ENCODE assay signal across 1 cellular context in the genomic region with DNA sequence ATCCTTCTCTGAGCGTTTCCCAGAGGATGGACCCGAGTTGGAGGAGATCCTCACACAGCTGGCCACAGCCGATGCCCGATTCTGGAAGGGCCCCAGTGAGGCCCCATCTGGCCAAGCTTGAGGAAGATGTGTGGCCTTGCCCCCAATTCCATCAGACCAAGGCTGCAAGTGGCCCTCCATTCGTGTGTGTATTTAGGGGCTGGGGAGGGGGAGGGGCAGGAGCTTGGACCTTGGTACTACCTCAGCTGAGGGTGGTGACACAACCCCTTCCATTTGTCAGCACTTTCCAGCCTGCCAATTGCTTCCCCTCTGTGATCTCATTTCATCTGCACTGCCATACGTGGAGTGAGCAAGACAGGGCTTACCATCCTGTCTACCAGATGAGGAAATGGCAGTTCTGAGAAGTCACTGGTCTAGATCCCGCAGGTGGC.
TF ChIP-seq lines count a peak whose summit lies in the region.

No MANE protein-coding gene starts in this region.

TF ChIP-seq in HepG2, 621 proteins besides CTCF, POLR2A, EP300 and RAD21 (continued from another document):
- TF ChIP-seq HOMEZ (CRISPR knock-in tag; IDR thresholded peaks at IDR 0.05; ENCODE audit: low read depth) (no peak), HOXA3 (CRISPR knock-in tag; IDR thresholded peaks at IDR 0.05) (peak; percentile 59; the same call in 1 of the 2 replicates), ARNT2 (CRISPR knock-in tag; IDR thresholded peaks at IDR 0.05; ENCODE audit: low read depth) (no peak), IRX3 (CRISPR knock-in tag; IDR thresholded peaks at IDR 0.05; ENCODE audit: borderline replicate concordance, low read depth) (no peak), SOX13 (IDR thresholded peaks at IDR 0.05) (no peak), SOX13 (CRISPR knock-in tag; conservative IDR thresholded peaks at IDR 0.05 in 1 of 2, IDR thresholded peaks at IDR 0.05 in 1 of 2) (no peak), ZNF263 (CRISPR knock-in tag; IDR thresholded peaks at IDR 0.05) (no peak), TSC22D2 (CRISPR knock-in tag; IDR thresholded peaks at IDR 0.05; ENCODE audit: borderline replicate concordance) (no peak), CBX1 (IDR thresholded peaks at IDR 0.05; ENCODE audit: low read depth) (no peak), MAFK (conservative IDR thresholded peaks at IDR 0.05 in 1 of 2, IDR thresholded peaks at IDR 0.05 in 1 of 2; ENCODE audit: low read length in 2 of 2) (peak; percentile 50 to 57; a peak in 3 of 4 replicates), HNF4G (IDR thresholded peaks at IDR 0.05; ENCODE audit: borderline replicate concordance, low read depth, low read length) (peak; percentile 70), HNF4G (CRISPR knock-in tag; IDR thresholded peaks at IDR 0.05; ENCODE audit: borderline replicate concordance, low read depth) (no peak), HNF4A (CRISPR knock-in tag; IDR thresholded peaks at IDR 0.05) (peak; percentile 73), HDAC1 (CRISPR knock-in tag; IDR thresholded peaks at IDR 0.05) (0 out of 2 replicates have a peak, but pooled peaks have one; percentile 46), ZNF431 (CRISPR knock-in tag; IDR thresholded peaks at IDR 0.05; ENCODE audit: borderline replicate concordance, low read depth) (no peak), TFAP4 (IDR thresholded peaks at IDR 0.05; ENCODE audit: borderline replicate concordance, low read depth) (peak; percentile 82; the same call in 1 of the 2 replicates), NFAT5 (CRISPR knock-in tag; IDR thresholded peaks at IDR 0.05) (no peak), MEIS1 (CRISPR knock-in tag; IDR thresholded peaks at IDR 0.05; ENCODE audit: borderline replicate concordance) (no peak), ZFP62 (CRISPR knock-in tag; IDR thresholded peaks at IDR 0.05) (no peak), NFKBIZ (CRISPR knock-in tag; IDR thresholded peaks at IDR 0.05) (no peak), ZBTB7A (CRISPR knock-in tag; IDR thresholded peaks at IDR 0.05) (0 out of 2 replicates have a peak, but pooled peaks have one; percentile 31), ZNF264 (CRISPR knock-in tag; IDR thresholded peaks at IDR 0.05) (no peak), BCL6 (CRISPR knock-in tag; IDR thresholded peaks at IDR 0.05) (no peak), MTA1 (CRISPR knock-in tag; IDR thresholded peaks at IDR 0.05; ENCODE audit: borderline replicate concordance) (peak; percentile 47; the same call in 1 of the 2 replicates), KMT2A (CRISPR knock-in tag; IDR thresholded peaks at IDR 0.05) (no peak), CEBPB (IDR thresholded peaks at IDR 0.05; ENCODE audit: borderline replicate concordance, low read depth, low read length) (peak; percentile 22; the same call in 1 of the 2 replicates), KDM5B (CRISPR knock-in tag; IDR thresholded peaks at IDR 0.05; ENCODE audit: borderline replicate concordance) (no peak), ZNF547 (CRISPR knock-in tag; IDR thresholded peaks at IDR 0.05) (no peak), ZNF224 (CRISPR knock-in tag; IDR thresholded peaks at IDR 0.05) (no peak)
- TF ChIP-seq, protein P1, sequence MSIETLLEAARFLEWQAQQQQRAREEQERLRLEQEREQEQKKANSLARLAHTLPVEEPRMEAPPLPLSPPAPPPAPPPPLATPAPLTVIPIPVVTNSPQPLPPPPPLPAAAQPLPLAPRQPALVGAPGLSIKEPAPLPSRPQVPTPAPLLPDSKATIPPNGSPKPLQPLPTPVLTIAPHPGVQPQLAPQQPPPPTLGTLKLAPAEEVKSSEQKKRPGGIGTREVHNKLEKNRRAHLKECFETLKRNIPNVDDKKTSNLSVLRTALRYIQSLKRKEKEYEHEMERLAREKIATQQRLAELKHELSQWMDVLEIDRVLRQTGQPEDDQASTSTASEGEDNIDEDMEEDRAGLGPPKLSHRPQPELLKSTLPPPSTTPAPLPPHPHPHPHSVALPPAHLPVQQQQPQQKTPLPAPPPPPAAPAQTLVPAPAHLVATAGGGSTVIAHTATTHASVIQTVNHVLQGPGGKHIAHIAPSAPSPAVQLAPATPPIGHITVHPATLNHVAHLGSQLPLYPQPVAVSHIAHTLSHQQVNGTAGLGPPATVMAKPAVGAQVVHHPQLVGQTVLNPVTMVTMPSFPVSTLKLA (IDR thresholded peaks at IDR 0.05) = no peak
- TF ChIP-seq, protein P2, sequence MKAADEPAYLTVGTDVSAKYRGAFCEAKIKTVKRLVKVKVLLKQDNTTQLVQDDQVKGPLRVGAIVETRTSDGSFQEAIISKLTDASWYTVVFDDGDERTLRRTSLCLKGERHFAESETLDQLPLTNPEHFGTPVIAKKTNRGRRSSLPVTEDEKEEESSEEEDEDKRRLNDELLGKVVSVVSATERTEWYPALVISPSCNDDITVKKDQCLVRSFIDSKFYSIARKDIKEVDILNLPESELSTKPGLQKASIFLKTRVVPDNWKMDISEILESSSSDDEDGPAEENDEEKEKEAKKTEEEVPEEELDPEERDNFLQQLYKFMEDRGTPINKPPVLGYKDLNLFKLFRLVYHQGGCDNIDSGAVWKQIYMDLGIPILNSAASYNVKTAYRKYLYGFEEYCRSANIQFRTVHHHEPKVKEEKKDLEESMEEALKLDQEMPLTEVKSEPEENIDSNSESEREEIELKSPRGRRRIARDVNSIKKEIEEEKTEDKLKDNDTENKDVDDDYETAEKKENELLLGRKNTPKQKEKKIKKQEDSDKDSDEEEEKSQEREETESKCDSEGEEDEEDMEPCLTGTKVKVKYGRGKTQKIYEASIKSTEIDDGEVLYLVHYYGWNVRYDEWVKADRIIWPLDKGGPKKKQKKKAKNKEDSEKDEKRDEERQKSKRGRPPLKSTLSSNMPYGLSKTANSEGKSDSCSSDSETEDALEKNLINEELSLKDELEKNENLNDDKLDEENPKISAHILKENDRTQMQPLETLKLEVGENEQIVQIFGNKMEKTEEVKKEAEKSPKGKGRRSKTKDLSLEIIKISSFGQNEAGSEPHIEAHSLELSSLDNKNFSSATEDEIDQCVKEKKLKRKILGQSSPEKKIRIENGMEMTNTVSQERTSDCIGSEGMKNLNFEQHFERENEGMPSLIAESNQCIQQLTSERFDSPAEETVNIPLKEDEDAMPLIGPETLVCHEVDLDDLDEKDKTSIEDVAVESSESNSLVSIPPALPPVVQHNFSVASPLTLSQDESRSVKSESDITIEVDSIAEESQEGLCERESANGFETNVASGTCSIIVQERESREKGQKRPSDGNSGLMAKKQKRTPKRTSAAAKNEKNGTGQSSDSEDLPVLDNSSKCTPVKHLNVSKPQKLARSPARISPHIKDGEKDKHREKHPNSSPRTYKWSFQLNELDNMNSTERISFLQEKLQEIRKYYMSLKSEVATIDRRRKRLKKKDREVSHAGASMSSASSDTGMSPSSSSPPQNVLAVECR (CRISPR knock-in tag; IDR thresholded peaks at IDR 0.05; ENCODE audit: borderline replicate concordance) = peak; percentile 36; the same call in 1 of the 2 replicates
- TF ChIP-seq, protein P3, sequence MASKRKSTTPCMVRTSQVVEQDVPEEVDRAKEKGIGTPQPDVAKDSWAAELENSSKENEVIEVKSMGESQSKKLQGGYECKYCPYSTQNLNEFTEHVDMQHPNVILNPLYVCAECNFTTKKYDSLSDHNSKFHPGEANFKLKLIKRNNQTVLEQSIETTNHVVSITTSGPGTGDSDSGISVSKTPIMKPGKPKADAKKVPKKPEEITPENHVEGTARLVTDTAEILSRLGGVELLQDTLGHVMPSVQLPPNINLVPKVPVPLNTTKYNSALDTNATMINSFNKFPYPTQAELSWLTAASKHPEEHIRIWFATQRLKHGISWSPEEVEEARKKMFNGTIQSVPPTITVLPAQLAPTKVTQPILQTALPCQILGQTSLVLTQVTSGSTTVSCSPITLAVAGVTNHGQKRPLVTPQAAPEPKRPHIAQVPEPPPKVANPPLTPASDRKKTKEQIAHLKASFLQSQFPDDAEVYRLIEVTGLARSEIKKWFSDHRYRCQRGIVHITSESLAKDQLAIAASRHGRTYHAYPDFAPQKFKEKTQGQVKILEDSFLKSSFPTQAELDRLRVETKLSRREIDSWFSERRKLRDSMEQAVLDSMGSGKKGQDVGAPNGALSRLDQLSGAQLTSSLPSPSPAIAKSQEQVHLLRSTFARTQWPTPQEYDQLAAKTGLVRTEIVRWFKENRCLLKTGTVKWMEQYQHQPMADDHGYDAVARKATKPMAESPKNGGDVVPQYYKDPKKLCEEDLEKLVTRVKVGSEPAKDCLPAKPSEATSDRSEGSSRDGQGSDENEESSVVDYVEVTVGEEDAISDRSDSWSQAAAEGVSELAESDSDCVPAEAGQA (IDR thresholded peaks at IDR 0.05; ENCODE audit: low read depth) = 0 out of 2 replicates have a peak, but pooled peaks have one; percentile 9
- TF ChIP-seq, protein P3 (CRISPR knock-in tag; IDR thresholded peaks at IDR 0.05; ENCODE audit: borderline replicate concordance) = no peak
